Comparison of ENCODE assay signal across 9 cellular contexts in the genomic region with DNA sequence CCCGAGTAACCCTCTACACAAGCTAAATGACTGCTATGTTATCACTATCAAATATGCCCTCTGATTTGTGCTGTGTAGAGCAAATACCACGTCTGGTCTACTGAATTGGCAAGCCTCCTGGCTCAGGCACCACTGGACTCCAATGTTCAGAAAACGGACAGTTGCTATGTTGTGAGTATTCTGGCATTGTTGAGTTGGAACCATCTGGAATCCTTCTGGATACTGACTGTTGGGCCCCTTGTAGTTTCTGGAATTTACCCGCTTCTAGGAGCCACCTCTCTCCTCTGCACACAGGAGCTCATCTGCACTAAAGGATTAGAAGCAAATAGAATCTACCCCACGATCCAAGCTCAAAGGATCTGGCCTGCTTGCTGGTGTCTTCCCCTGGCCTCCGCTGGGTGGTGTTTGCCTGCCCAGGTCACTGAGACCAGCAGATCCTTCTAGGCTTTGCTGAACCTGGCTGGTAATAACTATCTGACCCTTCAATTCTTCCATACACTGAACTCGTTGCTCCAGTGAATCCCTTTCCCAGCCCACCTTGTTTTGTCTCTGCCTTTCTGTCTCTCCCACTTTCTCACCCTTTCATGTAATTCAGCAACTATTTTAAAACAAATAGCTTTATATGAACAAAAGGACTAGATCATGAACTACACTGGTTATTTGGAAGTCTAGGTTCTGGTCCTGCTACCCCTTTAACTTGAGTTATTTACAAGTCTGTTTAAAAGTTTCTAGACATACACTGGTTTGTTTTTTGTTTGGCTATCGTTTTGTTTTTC. TPM values are rescaled to one million over a fixed set of nuclear protein-coding genes. Genes with fewer than 3 reads are reported as not detected.
A peak's percentile ranks its signal among the peaks of the same experiment; 100 is the strongest.
DNase-seq lines count a peak whose midpoint lies in the region; ATAC-seq, FAIRE-seq and TF ChIP-seq lines count a peak whose summit lies in the region.
"Had no signal": no experiment of that assay in that cellular context is flagged by ENCODE, and none has a peak within 500 bp of the region (broad histone marks: within the 10 kb centered on the region; RNA-seq: fewer than 3 reads in every experiment).

No MANE protein-coding gene starts in this region.

- intact Hi-C loops in A673 (cut with micrococcal nuclease; ENCODE audit: unreplicated experiment) (loop anchor here (10.0 kb wide), 1 partner anchor 300 kb away; a partner anchor contains a TSS), GM12878 (cut with micrococcal nuclease; ENCODE audit: unreplicated experiment) (loop anchor here (1.0 to 10.0 kb wide), 4 partner anchors 16 to 430 kb away; a partner anchor contains a TSS)

- in situ Hi-C loops in GM12878 (cut with MboI), result no loop called here

- no peaks in the 10 kb centered on the region for H3K79me1 ChIP-seq in mesenchymal stem cell (replicated peaks; ENCODE audit: low read length, poor library complexity, severe bottlenecking)

- H2BK12ac ChIP-seq in mesenchymal stem cell (ENCODE audit: low read length in 2 of 2), result no peak overlapping the region

- H2AK5ac ChIP-seq in mesenchymal stem cell (ENCODE audit: low read length, severe bottlenecking), result no peak overlapping the region

- no peak overlapping the region for H2BK120ac ChIP-seq in mesenchymal stem cell (ENCODE audit: low read depth, low read length)

- H3K18ac ChIP-seq in mesenchymal stem cell (ENCODE audit: low read depth in 1 of 2, low read length in 2 of 2), result no peak overlapping the region

- H3K27ac ChIP-seq in A673 (ENCODE audit: low read depth, low read length, poor library complexity, severe bottlenecking) (no peak overlapping the region), GM12878 (ENCODE audit: control insufficient read depth, insufficient read depth) (peak overlapping the region; percentile 99), mesenchymal stem cell (ENCODE audit: low read length, poor library complexity, severe bottlenecking) (no peak overlapping the region), MM.1S (ENCODE audit: low read length) (no peak overlapping the region)

- peaks cover 44% of the 10 kb centered on the region for H3K79me2 ChIP-seq in GM12878 (ENCODE audit: control insufficient read depth, insufficient read depth, low read length)
- no peaks in the 10 kb centered on the region for H3K79me2 ChIP-seq in MM.1S (ENCODE audit: low read length)

- H3K9me3 ChIP-seq in A673 (ENCODE audit: low read depth, low read length, poor library complexity, severe bottlenecking) (no peaks in the 10 kb centered on the region), GM12878 (replicated peaks; ENCODE audit: control insufficient read depth, insufficient read depth, low read length) (no peaks in the 10 kb centered on the region), mesenchymal stem cell (ENCODE audit: control insufficient read depth, low read length) (no peaks in the 10 kb centered on the region), MM.1S (replicated peaks; ENCODE audit: insufficient read depth, low read length) (no peaks in the 10 kb centered on the region)

- no peak for TF ChIP-seq POLR2A in GM12878 (IDR thresholded peaks at IDR 0.05; ENCODE audit: low read depth, low read length)

- no peak for TF ChIP-seq EP300 in GM12878 (IDR thresholded peaks at IDR 0.05; ENCODE audit: borderline replicate concordance in 1 of 2, control insufficient read depth in 1 of 2, low read depth in 2 of 2, low read length in 2 of 2)

- H3K4ac ChIP-seq in mesenchymal stem cell (ENCODE audit: low read depth in 1 of 2, low read length in 2 of 2), result no peak overlapping the region

- H4K91ac ChIP-seq in mesenchymal stem cell (ENCODE audit: low read length), result no peak overlapping the region

- H3K9ac ChIP-seq in GM12878 (ENCODE audit: control insufficient read depth, insufficient read depth, low read length) (peak overlapping the region; percentile 95), mesenchymal stem cell (ENCODE audit: low read length) (no peak overlapping the region), MM.1S (ENCODE audit: low read length) (no peak overlapping the region)

- H4K20me1 ChIP-seq in GM12878 (ENCODE audit: control insufficient read depth, insufficient read depth), result no peaks in the 10 kb centered on the region
- no peaks in the 10 kb centered on the region for H4K20me1 ChIP-seq in MM.1S (ENCODE audit: insufficient read depth, low read length)

- TF ChIP-seq CTCF in A673 (conservative IDR thresholded peaks at IDR 0.05; ENCODE audit: low read depth, low read length), result no peak
- TF ChIP-seq CTCF in GM12878 (IDR thresholded peaks at IDR 0.05 in 2 of 3, conservative IDR thresholded peaks at IDR 0.05 in 1 of 3; ENCODE audit: control insufficient read depth in 2 of 3, extremely low read depth in 1 of 3, insufficient read depth in 1 of 3, low read depth in 3 of 3, low read length in 3 of 3), result peak; percentile 68 to 84 (median 72)
- TF ChIP-seq CTCF in MM.1S (IDR thresholded peaks at IDR 0.05; ENCODE audit: low read length), result no peak

- no peak overlapping the region for H2BK5ac ChIP-seq in mesenchymal stem cell (ENCODE audit: low read depth, low read length, poor library complexity, severe bottlenecking)

- 15% methylated on average over 8 of the region's 8 CpGs for WGBS in GM12878 (ENCODE audit: insufficient coverage, insufficient replicate concordance, low lambda C conversion rate, missing lambda C conversion rate)
- 54% methylated on average over 7 of the region's 8 CpGs for WGBS in mesenchymal stem cell

- RAD21 ChIA-PET in GM12878 (lab: Charles Lee; ENCODE audit: unreplicated experiment), result interaction anchor here (0.5 to 5.8 kb wide), 17 partner anchors 9 to 783 kb away, joined by 3 to 96 read pairs (median 4); no protein-coding TSS in a partner anchor

- CTCF ChIA-PET in A673 (lab: Charles Lee), result no interaction called here
- CTCF ChIA-PET in GM12878 (lab: Yijun Ruan, JAX), result interaction anchor here (0.6 to 5.7 kb wide), 18 partner anchors 9 to 772 kb away, joined by 3 to 69 read pairs (median 4); no protein-coding TSS in a partner anchor

- no peak overlapping the region for H2BK15ac ChIP-seq in mesenchymal stem cell (ENCODE audit: low read depth, poor library complexity, severe bottlenecking)

- H3K9me2 ChIP-seq in MM.1S (replicated peaks; ENCODE audit: insufficient read depth, low read length), result no peaks in the 10 kb centered on the region

- SMC1A ChIA-PET in GM12878 (lab: Charles Lee; ENCODE audit: uncharacterized antibody, unreplicated experiment), result interaction anchor here (0.7 to 5.8 kb wide), 14 partner anchors 10 to 280 kb away, joined by 3 to 60 read pairs (median 4); no protein-coding TSS in a partner anchor

- H3K4me3 ChIP-seq in A673 (ENCODE audit: low read depth, low read length, poor library complexity, severe bottlenecking), result no peak overlapping the region
- peak overlapping the region; percentile 82 for H3K4me3 ChIP-seq in GM12878
- no peak overlapping the region for H3K4me3 ChIP-seq in mesenchymal stem cell (ENCODE audit: insufficient read depth in 1 of 2, low read depth in 1 of 2, low read length in 2 of 2)
- H3K4me3 ChIP-seq in MM.1S (ENCODE audit: low read length), result no peak overlapping the region

- H3K36me3 ChIP-seq in A673 (ENCODE audit: insufficient read depth, low read length, poor library complexity, severe bottlenecking), result no peaks in the 10 kb centered on the region
- no peaks in the 10 kb centered on the region for H3K36me3 ChIP-seq in GM12878 (ENCODE audit: control insufficient read depth in 2 of 2, insufficient read depth in 2 of 2, low read length in 1 of 2)
- H3K36me3 ChIP-seq in mesenchymal stem cell (ENCODE audit: control insufficient read depth in 1 of 2, insufficient read depth in 2 of 2, low read depth in 1 of 2, low read length in 2 of 2), result no peaks in the 10 kb centered on the region
- no peaks in the 10 kb centered on the region for H3K36me3 ChIP-seq in MM.1S (replicated peaks; ENCODE audit: insufficient read depth, low read length)

- TF ChIP-seq RAD21 in GM12878 (IDR thresholded peaks at IDR 0.05; ENCODE audit: insufficient read depth, low read depth, low read length), result peak; percentile 50

- DNase-seq in A673 (ENCODE audit: low spot score), result peak; percentile 9
- DNase-seq in GM12878 (ENCODE audit: low read depth, low spot score), result no peak
- DNase-seq in mesenchymal stem cell, result peak; percentile 46
- no peak for DNase-seq in MM.1S
- no peak for DNase-seq in NCI-H2029 treated with DMSO at 0.1 percent for 48 hours (lab: John Stamatoyannopoulos, UW)
- no peak for DNase-seq in NCI-H748 (lab: John Stamatoyannopoulos, UW; ENCODE audit: unreplicated experiment)
- DNase-seq in NCI-H187 treated with DMSO at 0.1 percent for 48 hours (lab: John Stamatoyannopoulos, UW), result no peak
- DNase-seq: DND-41 had no signal

- no peak for FAIRE-seq in GM12878 (lab: Jason Lieb, UNC)

- POLR2A ChIA-PET in A673 (lab: Charles Lee; ENCODE audit: low non-redundant PET) (interaction anchor here (0.7 kb wide), 1 partner anchor 402 kb away, joined by 13 read pairs; no protein-coding TSS in a partner anchor), GM12878 (lab: Charles Lee) (interaction anchor here (0.6 to 5.3 kb wide), 13 partner anchors 10 to 1407 kb away, joined by 3 to 99 read pairs (median 5); no protein-coding TSS in a partner anchor)

- ATAC-seq in GM19035 (IDR thresholded peaks at IDR 0.05; ENCODE audit: unreplicated experiment) (peak; percentile 30), GM12878 (peak; percentile 71)

- BruUV-seq in A673 (replicated peaks; lab: Mats Ljungman, UMichigan) (no TSS peak), GM12878 (replicated peaks; lab: Mats Ljungman, UMichigan) (TSS peak; percentile 59)

- no peaks in the 10 kb centered on the region for H3F3A ChIP-seq in MM.1S (ENCODE audit: insufficient read depth, low read length)

- H3K14ac ChIP-seq in mesenchymal stem cell (ENCODE audit: low read length in 2 of 2), result no peak overlapping the region

- no peak overlapping the region for H3K23ac ChIP-seq in mesenchymal stem cell (ENCODE audit: low read length in 2 of 2)

- H3K4me1 ChIP-seq in A673 (ENCODE audit: insufficient read depth, low read length, poor library complexity, severe bottlenecking) (peaks cover 22% of the 10 kb centered on the region), GM12878 (ENCODE audit: control insufficient read depth, insufficient read depth, low read length) (peaks cover 26% of the 10 kb centered on the region), mesenchymal stem cell (ENCODE audit: control insufficient read depth, insufficient read depth, low read depth, low read length) (peaks cover 13% of the 10 kb centered on the region), MM.1S (ENCODE audit: low read length) (no peaks in the 10 kb centered on the region)

- H3K27me3 ChIP-seq in A673 (replicated peaks; ENCODE audit: insufficient read depth, low read depth, low read length, poor library complexity) (no peaks in the 10 kb centered on the region), GM12878 (replicated peaks in 1 of 2; ENCODE audit: control insufficient read depth in 2 of 2, insufficient read depth in 2 of 2, low read length in 1 of 2) (no peaks in the 10 kb centered on the region), mesenchymal stem cell (ENCODE audit: control insufficient read depth in 1 of 2, insufficient read depth in 1 of 2, low read length in 2 of 2) (peaks cover 21 to 29% of the 10 kb centered on the region in 2 experiments), MM.1S (replicated peaks; ENCODE audit: insufficient read depth, low read length) (peaks cover 15% of the 10 kb centered on the region; the same call in 1 of the 2 replicates)

- H4K8ac ChIP-seq in mesenchymal stem cell (ENCODE audit: low read length), result no peak overlapping the region

- H3K4me2 ChIP-seq in GM12878 (ENCODE audit: control insufficient read depth, insufficient read depth), result peak overlapping the region; percentile 85
- no peak overlapping the region for H3K4me2 ChIP-seq in mesenchymal stem cell (ENCODE audit: low read length, poor library complexity, severe bottlenecking)
- H3K4me2 ChIP-seq in MM.1S (ENCODE audit: low read depth, low read length), result no peak overlapping the region

- H2AFZ ChIP-seq in GM12878 (ENCODE audit: control insufficient read depth, low read depth, low read length) (peak overlapping the region; percentile 43), mesenchymal stem cell (ENCODE audit: low read depth, low read length) (no peak overlapping the region), MM.1S (ENCODE audit: low read length) (no peak overlapping the region)

RNA-seq across cellular contexts. Expression of a gene that starts 2.1 kb away (rescaled TPM):
- total RNA-seq in A673 (2021), result 2.4 and 3.6 TPM in 2 replicates
- total RNA-seq in GM12878 (2013; cell fraction: nucleolus; rRNA removed), result 37.5 and 48.1 TPM in 2 replicates
- 25.7 and 25.9 TPM in 2 replicates for total RNA-seq in GM12878 (2014; rRNA removed)
- 21.5 and 21.6 TPM in 2 replicates for total RNA-seq in GM12878 (2014; rRNA removed; fragmentation: Illumina TruSeq; extraction: Trizol)
- 41.6 and 49.5 TPM in 2 replicates for total RNA-seq in GM12878 (2021)
- polyA plus RNA-seq in GM12878 (2011; ENCODE audit: low read depth), result 14.7 TPM
- polyA plus RNA-seq in GM12878 (2011; rRNA removed), result 17.0 and 29.2 TPM in 2 replicates
- polyA plus RNA-seq in GM12878 (2011; cell fraction: cytosol; rRNA removed), result 39.3 and 56.1 TPM in 2 replicates
- polyA plus RNA-seq in GM12878 (2011; cell fraction: nucleus; rRNA removed), result 72.4 and 75.6 TPM in 2 replicates
- 23.2 and 34.1 TPM in 2 replicates for polyA plus RNA-seq in GM12878 (2012)
- polyA plus RNA-seq in GM12878 (2014; fragmentation: Illumina TruSeq; extraction: Trizol), result 6.9 and 19.1 TPM in 2 replicates
- polyA plus RNA-seq in GM12878 (2014; fragmentation: Nextera tagmentation; extraction: Ambion mirVana), result 1 to 10 TPM; 4.3 to 6.9 TPM
- 28.0 and 31.9 TPM in 2 replicates for polyA plus RNA-seq in GM12878 (2014; rRNA removed)
- 10 to 100 TPM; 54.7 to 58.7 TPM for polyA plus RNA-seq in GM12878 (2016; fragmentation: Nextera tagmentation; extraction: Ambion mirVana)
- polyA minus RNA-seq in GM12878 (2011; rRNA and poly(A)+ RNA removed), result 17.6 and 31.9 TPM in 2 replicates
- polyA minus RNA-seq in GM12878 (2011; cell fraction: cytosol; rRNA and poly(A)+ RNA removed), result 10.0 and 11.2 TPM in 2 replicates
- polyA minus RNA-seq in GM12878 (2011; cell fraction: nucleus; rRNA and poly(A)+ RNA removed), result 16.3 and 33.4 TPM in 2 replicates
- polyA plus RNA-seq in mesenchymal stem cell (2013, experiment 1 of 2), result 1.9 TPM
- 1.8 TPM for polyA plus RNA-seq in mesenchymal stem cell (2013, experiment 2 of 2)

RNA-seq across cellular contexts. Expression of a gene that starts 30.5 kb away (rescaled TPM):
- total RNA-seq in A673 (2021) (0.46 and 0.90 TPM in 2 replicates), GM12878 (2014; rRNA removed) (2.5 and 2.9 TPM in 2 replicates), GM12878 (2014; rRNA removed; fragmentation: Illumina TruSeq; extraction: Trizol) (1.6 and 2.0 TPM in 2 replicates), GM12878 (2021) (6.6 and 7.6 TPM in 2 replicates)
- total RNA-seq in GM12878 (2013; cell fraction: nucleolus; rRNA removed), result 4.2 and 6.5 TPM in 2 replicates
- polyA plus RNA-seq in GM12878 (2011; ENCODE audit: low read depth), result 3.2 TPM
- polyA plus RNA-seq in GM12878 (2011; rRNA removed) (1.4 and 3.8 TPM in 2 replicates), GM12878 (2014; fragmentation: Illumina TruSeq; extraction: Trizol) (0.51 and 2.0 TPM in 2 replicates), GM12878 (2014; fragmentation: Nextera tagmentation; extraction: Ambion mirVana) (under 1 TPM; 0.11 to 0.13 TPM), GM12878 (2014; rRNA removed) (6.1 and 6.6 TPM in 2 replicates), GM12878 (2016; fragmentation: Nextera tagmentation; extraction: Ambion mirVana) (1 to 10 TPM; 5.3 to 8.6 TPM)
- 4.1 and 6.7 TPM in 2 replicates for polyA plus RNA-seq in GM12878 (2011; cell fraction: cytosol; rRNA removed)
- polyA plus RNA-seq in GM12878 (2011; cell fraction: nucleus; rRNA removed), result 22.8 and 24.8 TPM in 2 replicates
- 4.7 and 6.5 TPM in 2 replicates for polyA plus RNA-seq in GM12878 (2012)
- 3.1 and 6.3 TPM in 2 replicates for polyA minus RNA-seq in GM12878 (2011; rRNA and poly(A)+ RNA removed)
- 1.3 and 2.5 TPM in 2 replicates for polyA minus RNA-seq in GM12878 (2011; cell fraction: cytosol; rRNA and poly(A)+ RNA removed)
- 3.4 and 6.2 TPM in 2 replicates for polyA minus RNA-seq in GM12878 (2011; cell fraction: nucleus; rRNA and poly(A)+ RNA removed)
- 0.33 TPM for polyA plus RNA-seq in mesenchymal stem cell (2013, experiment 1 of 2)
- polyA plus RNA-seq in mesenchymal stem cell (2013, experiment 2 of 2), result 0.21 TPM

Comparison
In these comparisons a context has a peak if more than half of its experiments do, and no peak if none do; other contexts are left out.
1. DNase-seq: peak in A673 (single experiment) and mesenchymal stem cell (single experiment); none in GM12878 (single experiment), MM.1S (single experiment), NCI-H2029 treated with DMSO at 0.1 percent for 48 hours (single experiment), NCI-H748 (single experiment) and NCI-H187 treated with DMSO at 0.1 percent for 48 hours (single experiment).
2. CTCF ChIP-seq: peak in GM12878 (3 of 3); none in A673 (single experiment) and MM.1S (single experiment).